In genomic region chr10:125401462-125401861, GRCh38 we compare ENCODE assay signal across 28 cellular contexts.
"Had no signal": no experiment of that assay in that cellular context is flagged by ENCODE, and none has a peak within 500 bp of the region (broad histone marks: within the 10 kb centered on the region; RNA-seq: fewer than 3 reads in every experiment).

No MANE protein-coding gene starts in this region.

- H3K36me3 ChIP-seq: neural progenitor cell, ovary, spleen, suprapubic skin, tibial artery, transverse colon, upper lobe of right lung, uterus had no signal

- DNase-seq: natural killer cell; occipital lobe; ovary; posterior cingulate gyrus; psoas muscle; right cardiac atrium; spleen; stimulated activated CD4-positive, alpha-beta T cell treated with anti-CD3 and anti-CD28 coated beads, Interleukin-12 subunit alpha, Interleukin-12 subunit beta, amount 100 ng/mL, for 4 hours; stimulated activated CD4-positive, alpha-beta T cell treated with anti-CD3 and anti-CD28 coated beads, Interleukin-1b, Interleukin-23, amount 100 ng/mL, for 48 hours; stimulated activated CD4-positive, alpha-beta T cell treated with anti-CD3 and anti-CD28 coated beads, Interleukin-4, amount 100 ng/mL, for 1 hour; stimulated activated CD4-positive, alpha-beta T cell treated with anti-CD3 and anti-CD28 coated beads, Interleukin-4, amount 100 ng/mL, for 4 hours; stimulated activated CD8-positive, alpha-beta memory T cell treated with anti-CD3 and anti-CD28 coated beads, Interleukin-4, amount 100 ng/mL, for 48 hours; stimulated activated naive CD4-positive, alpha-beta T cell; stimulated activated naive CD8-positive, alpha-beta T cell treated with anti-CD3 and anti-CD28 coated beads, Interleukin-15, amount 100 ng/mL, for 72 hours; stimulated activated naive CD8-positive, alpha-beta T cell treated with anti-CD3 and anti-CD28 coated beads, Interleukin-15, Interleukin-2, amounts not matched to agents 100 U/mL and 50 U/mL, for 24 hours; substantia nigra; testis; tibial artery; transverse colon; upper lobe of right lung; uterus had no signal

- H3K9ac ChIP-seq: neural progenitor cell, parathyroid adenoma had no signal

- H3K9me3 ChIP-seq: ovary, testis, tibial artery, upper lobe of right lung, uterus had no signal

- ATAC-seq: natural killer cell; psoas muscle; right cardiac atrium; sciatic nerve; stimulated activated memory B cell treated with anti-CD40 and anti-IgM and Interleukin-4, amounts not matched to agents 10 μg/mL and 1 μg/mL and 100 μg/mL, for 72 hours; stimulated activated naive CD8-positive, alpha-beta T cell treated with anti-CD3 and anti-CD28 coated beads, Interleukin-15, amount 100 ng/mL, for 72 hours; stimulated activated naive CD8-positive, alpha-beta T cell treated with anti-CD3 and anti-CD28 coated beads, Interleukin-15, Interleukin-2, amounts not matched to agents 100 U/mL and 50 U/mL, for 24 hours; upper lobe of right lung had no signal

- H3K79me2 ChIP-seq: parathyroid adenoma had no signal

- H3K27me3 ChIP-seq: neural progenitor cell, ovary, suprapubic skin, testis, upper lobe of right lung, uterus had no signal

- H2AFZ ChIP-seq: neural progenitor cell, parathyroid adenoma had no signal

- H3K4me3 ChIP-seq: neural progenitor cell, ovary, psoas muscle, skin epidermis, smooth muscle cell, spleen, suprapubic skin, testis, tibial artery, transverse colon, upper lobe of right lung, uterus had no signal

- H3K4me2 ChIP-seq: neural progenitor cell, smooth muscle cell had no signal

- H3K4me1 ChIP-seq: neural progenitor cell, parathyroid adenoma, psoas muscle, spleen, suprapubic skin, testis, tibial artery, transverse colon, upper lobe of right lung, uterus had no signal

- H3K27ac ChIP-seq: neural progenitor cell, ovary, parathyroid adenoma, psoas muscle, skin epidermis, spleen, suprapubic skin, testis, tibial artery, transverse colon, upper lobe of right lung, uterus had no signal
